In the genomic region with DNA sequence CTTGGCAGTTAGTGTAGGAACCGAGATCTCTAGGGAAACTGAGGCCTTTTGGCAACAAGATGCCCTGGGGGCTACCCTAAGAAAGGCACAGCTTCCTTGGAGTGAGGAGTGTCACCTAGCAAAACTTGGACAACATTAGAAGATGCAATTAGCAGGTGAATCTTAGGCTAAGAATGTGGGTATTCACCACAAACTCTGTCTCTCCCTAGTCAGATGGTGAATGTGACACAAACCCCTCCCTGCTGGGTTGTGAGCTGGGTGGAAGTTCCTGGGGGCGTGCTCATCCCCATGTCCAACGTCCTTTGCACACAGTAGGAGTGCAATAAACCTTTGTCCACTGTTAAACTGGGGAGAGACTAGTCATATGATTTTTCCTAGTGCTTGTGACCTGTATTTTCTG, we compare ENCODE assay signal across 1 cellular context.
TF ChIP-seq lines count a peak whose summit lies in the region.

No MANE protein-coding gene starts in this region.

TF ChIP-seq in HCT116, 20 proteins besides CTCF, POLR2A, EP300 and RAD21 (continued from another document):
- TF ChIP-seq YY1 (IDR thresholded peaks at IDR 0.05; ENCODE audit: extremely low read depth, insufficient replicate concordance, low read depth, low read length): no peak
- TF ChIP-seq, protein P1, sequence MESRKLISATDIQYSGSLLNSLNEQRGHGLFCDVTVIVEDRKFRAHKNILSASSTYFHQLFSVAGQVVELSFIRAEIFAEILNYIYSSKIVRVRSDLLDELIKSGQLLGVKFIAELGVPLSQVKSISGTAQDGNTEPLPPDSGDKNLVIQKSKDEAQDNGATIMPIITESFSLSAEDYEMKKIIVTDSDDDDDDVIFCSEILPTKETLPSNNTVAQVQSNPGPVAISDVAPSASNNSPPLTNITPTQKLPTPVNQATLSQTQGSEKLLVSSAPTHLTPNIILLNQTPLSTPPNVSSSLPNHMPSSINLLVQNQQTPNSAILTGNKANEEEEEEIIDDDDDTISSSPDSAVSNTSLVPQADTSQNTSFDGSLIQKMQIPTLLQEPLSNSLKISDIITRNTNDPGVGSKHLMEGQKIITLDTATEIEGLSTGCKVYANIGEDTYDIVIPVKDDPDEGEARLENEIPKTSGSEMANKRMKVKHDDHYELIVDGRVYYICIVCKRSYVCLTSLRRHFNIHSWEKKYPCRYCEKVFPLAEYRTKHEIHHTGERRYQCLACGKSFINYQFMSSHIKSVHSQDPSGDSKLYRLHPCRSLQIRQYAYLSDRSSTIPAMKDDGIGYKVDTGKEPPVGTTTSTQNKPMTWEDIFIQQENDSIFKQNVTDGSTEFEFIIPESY (IDR thresholded peaks at IDR 0.05; ENCODE audit: extremely low read depth, insufficient replicate concordance, low read length): no peak
- no peak for TF ChIP-seq ZNF274 (IDR thresholded peaks at IDR 0.05; ENCODE audit: low read depth, low read length)
